Comparison of ENCODE assay signal across 19 cellular contexts in genomic region chr2:143058795-143059194, GRCh38.
DNase-seq lines count a peak whose midpoint lies in the region; ATAC-seq, FAIRE-seq and TF ChIP-seq lines count a peak whose summit lies in the region.
"Had no signal": no experiment of that assay in that cellular context is flagged by ENCODE, and none has a peak within 500 bp of the region (broad histone marks: within the 10 kb centered on the region; RNA-seq: fewer than 3 reads in every experiment).

No MANE protein-coding gene starts in this region.

- H3K27me3 ChIP-seq in adrenal gland (no peaks in the 10 kb centered on the region), tibial artery (no peaks in the 10 kb centered on the region), uterus (no peaks in the 10 kb centered on the region)
- H3K27me3 ChIP-seq: BE2C had no signal

- no peaks in the 10 kb centered on the region for H3K36me3 ChIP-seq in adrenal gland (replicated peaks in 1 of 2)
- H3K36me3 ChIP-seq in tibial artery = no peaks in the 10 kb centered on the region
- no peaks in the 10 kb centered on the region for H3K36me3 ChIP-seq in uterus
- H3K36me3 ChIP-seq: BE2C, HAP-1 had no signal

- H3K4me1 ChIP-seq in adrenal gland (replicated peaks in 1 of 2) (no peaks in the 10 kb centered on the region), tibial artery (no peaks in the 10 kb centered on the region), uterus (no peaks in the 10 kb centered on the region)
- H3K4me1 ChIP-seq: BE2C, HAP-1 had no signal

- intact Hi-C loops in left colon (cut with DNase I, micrococcal nuclease) = no loop called here
- intact Hi-C loops in adrenal gland (cut with DNase I) = no loop called here
- intact Hi-C loops in tibial artery (cut with DNase I; ENCODE audit: low total_unique reads) = no loop called here
- intact Hi-C loops in uterus (cut with DNase I; ENCODE audit: low total_unique reads) = no loop called here

- in situ Hi-C loops in astrocyte of the cerebellum (cut with HindIII; ENCODE audit: low sequenced_read_pairs) = no loop called here

- H3K27ac ChIP-seq in adrenal gland = no peak overlapping the region
- H3K27ac ChIP-seq in tibial artery = no peak overlapping the region
- H3K27ac ChIP-seq in uterus = no peak overlapping the region

- no peak for ATAC-seq in left colon
- ATAC-seq: GM12878 had no signal

- 69 to 75% (median 72%) methylated on average over 1 of the region's 1 CpG for WGBS in adrenal gland, 4 donors

- peak; percentile 4 for DNase-seq in astrocyte of the cerebellum (ENCODE audit: low read depth)
- DNase-seq in fibroblast of villous mesenchyme (ENCODE audit: low read depth) = peak; percentile 3
- DNase-seq in left colon = no peak
- DNase-seq in adrenal gland = no peak
- no peak for DNase-seq in tibial artery
- no peak for DNase-seq in uterus
- DNase-seq: BE2C; C1 segment of cervical spinal cord; CD4-positive, CD25-positive, alpha-beta regulatory T cell; CD8-positive, alpha-beta memory T cell; COR-L47; DMS 273 treated with DMSO at 0.1 percent for 48 hours; DMS53; DND-41; EL had no signal

- H3K4me3 ChIP-seq in astrocyte of the cerebellum (ENCODE audit: low read depth, low read length) (no peak overlapping the region), fibroblast of villous mesenchyme (ENCODE audit: low read depth, low read length) (no peak overlapping the region), adrenal gland (no peak overlapping the region), tibial artery (no peak overlapping the region), uterus (no peak overlapping the region)
- H3K4me3 ChIP-seq: GM12878, HAP-1 had no signal

- FAIRE-seq in endometrium (lab: Jason Lieb, UNC) = peak; percentile 26
- FAIRE-seq: GM12878, H1 had no signal

- no peak for TF ChIP-seq CTCF in astrocyte of the cerebellum (IDR thresholded peaks at IDR 0.05; ENCODE audit: low read depth, low read length, missing control alignments)
- TF ChIP-seq CTCF in fibroblast of villous mesenchyme (IDR thresholded peaks at IDR 0.05; ENCODE audit: insufficient read depth, low read depth, low read length) = no peak
- no peak for TF ChIP-seq CTCF in adrenal gland (IDR thresholded peaks at IDR 0.05)
- TF ChIP-seq CTCF in tibial artery (IDR thresholded peaks at IDR 0.05) = no peak
- TF ChIP-seq CTCF in uterus (IDR thresholded peaks at IDR 0.05) = no peak

- no peak for TF ChIP-seq POLR2A in adrenal gland (IDR thresholded peaks at IDR 0.05)
- no peak for TF ChIP-seq POLR2A in uterus (IDR thresholded peaks at IDR 0.05)

- no peaks in the 10 kb centered on the region for H3K9me3 ChIP-seq in adrenal gland (replicated peaks in 1 of 3)
- H3K9me3 ChIP-seq in tibial artery = no peaks in the 10 kb centered on the region
- no peaks in the 10 kb centered on the region for H3K9me3 ChIP-seq in uterus
- H3K9me3 ChIP-seq: BE2C, HAP-1 had no signal

Comparison
In these comparisons a context has a peak if more than half of its experiments do, and no peak if none do; other contexts are left out.
1. DNase-seq: peak in astrocyte of the cerebellum (single experiment) and fibroblast of villous mesenchyme (single experiment); none in left colon (0 of 2), adrenal gland (0 of 7), tibial artery (0 of 2) and uterus (0 of 2).